In genomic region chr1:162873671-162874666, GRCh38 we compare ENCODE assay signal across 11 cellular contexts. TPM values are rescaled to one million over a fixed set of nuclear protein-coding genes. Genes with fewer than 3 reads are reported as not detected.
DNase-seq lines count a peak whose midpoint lies in the region; ATAC-seq and TF ChIP-seq lines count a peak whose summit lies in the region.
"Had no signal": no experiment of that assay in that cellular context is flagged by ENCODE, and none has a peak within 500 bp of the region (broad histone marks: within the 10 kb centered on the region; RNA-seq: fewer than 3 reads in every experiment).

No MANE protein-coding gene starts in this region.

- ATAC-seq in SK-N-SH treated with all-trans-retinoic acid at 6 μM for 48 hours = peak; percentile 17; the same call in 1 of the 3 replicates
- ATAC-seq in GM18511 (IDR thresholded peaks at IDR 0.05; ENCODE audit: unreplicated experiment) = no peak
- no peak for ATAC-seq in activated naive CD8-positive, alpha-beta T cell treated with anti-CD3 and anti-CD28 coated beads, Interleukin-2, amount 50 U/mL, for 24 hours

- H3K36me3 ChIP-seq in cardiac muscle cell (no peaks in the 10 kb centered on the region), left ventricle myocardium inferior (no peaks in the 10 kb centered on the region), thyroid gland (no peaks in the 10 kb centered on the region)

- no peaks in the 10 kb centered on the region for H3K36me3 Mint-ChIP-seq in activated naive CD8-positive, alpha-beta T cell treated with anti-CD3 and anti-CD28 coated beads, Interleukin-2, amount 50 U/mL, for 24 hours (ENCODE audit: low read depth)
- H3K36me3 Mint-ChIP-seq: activated naive CD8-positive, alpha-beta T cell treated with anti-CD3 and anti-CD28 coated beads for 36 hours had no signal

- peaks cover 33% of the 10 kb centered on the region for H3K27me3 Mint-ChIP-seq in activated naive CD8-positive, alpha-beta T cell treated with anti-CD3 and anti-CD28 coated beads, Interleukin-2, amount 50 U/mL, for 24 hours

- H3K4me3 ChIP-seq in cardiac muscle cell (no peak overlapping the region), left ventricle myocardium inferior (no peak overlapping the region), thyroid gland (replicated peaks in 1 of 3) (no peak overlapping the region)

- WGBS in thyroid gland, 2 donors = 74 to 76% methylated on average over 8 of the region's 8 CpGs

- no peaks in the 10 kb centered on the region for H3K27me3 ChIP-seq in cardiac muscle cell
- peaks cover 18% of the 10 kb centered on the region for H3K27me3 ChIP-seq in left ventricle myocardium inferior (ENCODE audit: low read depth)
- no peaks in the 10 kb centered on the region for H3K27me3 ChIP-seq in thyroid gland

- H3K27ac ChIP-seq in cardiac muscle cell = no peak overlapping the region
- no peak overlapping the region for H3K27ac ChIP-seq in left ventricle myocardium inferior (replicated peaks)
- H3K27ac ChIP-seq in thyroid gland = no peak overlapping the region

- H3K4me1 ChIP-seq in cardiac muscle cell (ENCODE audit: low read depth) (no peaks in the 10 kb centered on the region), left ventricle myocardium inferior (no peaks in the 10 kb centered on the region), thyroid gland (no peaks in the 10 kb centered on the region)

- no peak overlapping the region for H3K4me3 Mint-ChIP-seq in activated naive CD8-positive, alpha-beta T cell treated with anti-CD3 and anti-CD28 coated beads, Interleukin-2, amount 50 U/mL, for 24 hours
- H3K4me3 Mint-ChIP-seq: activated naive CD8-positive, alpha-beta T cell treated with anti-CD3 and anti-CD28 coated beads for 36 hours had no signal

- DNase-seq in cardiac muscle cell (ENCODE audit: low read depth in 1 of 2, low spot score in 1 of 2) (peak in 1 of 2 donors; percentile 79), left ventricle myocardium inferior (no peak), glomerular endothelial cell (ENCODE audit: extremely low read depth, low read depth, low spot score) (peak; percentile 70), thyroid gland (no peak), NCI-H446 treated with DMSO at 0.1 percent for 48 hours (lab: John Stamatoyannopoulos, UW) (no peak)
- DNase-seq in activated naive CD8-positive, alpha-beta T cell treated with anti-CD3 and anti-CD28 coated beads, Interleukin-2, amount 50 U/mL, for 24 hours = no peak
- DNase-seq: activated CD4-positive, CD25-positive, alpha-beta regulatory T cell; activated naive CD8-positive, alpha-beta T cell treated with anti-CD3 and anti-CD28 coated beads for 36 hours had no signal

- no peak for TF ChIP-seq POLR2A in thyroid gland (IDR thresholded peaks at IDR 0.05)

- TF ChIP-seq CTCF in cardiac muscle cell (IDR thresholded peaks at IDR 0.05; ENCODE audit: low read depth, low read length) (peak; percentile 44), left ventricle myocardium inferior (IDR thresholded peaks at IDR 0.05; ENCODE audit: borderline replicate concordance) (no peak), thyroid gland (IDR thresholded peaks at IDR 0.05) (no peak)

- H3K9me3 Mint-ChIP-seq in activated naive CD8-positive, alpha-beta T cell treated with anti-CD3 and anti-CD28 coated beads, Interleukin-2, amount 50 U/mL, for 24 hours = peaks cover 18% of the 10 kb centered on the region
- H3K9me3 Mint-ChIP-seq: activated naive CD8-positive, alpha-beta T cell treated with anti-CD3 and anti-CD28 coated beads for 36 hours had no signal

- no peaks in the 10 kb centered on the region for H3K4me1 Mint-ChIP-seq in activated naive CD8-positive, alpha-beta T cell treated with anti-CD3 and anti-CD28 coated beads, Interleukin-2, amount 50 U/mL, for 24 hours
- H3K4me1 Mint-ChIP-seq: activated naive CD8-positive, alpha-beta T cell treated with anti-CD3 and anti-CD28 coated beads for 36 hours had no signal

- intact Hi-C loops in left ventricle myocardium inferior (cut with micrococcal nuclease) (loop anchor here (10.0 kb wide), 1 partner anchor 191 kb away; the partner anchor contains the start of gene RGS4), thyroid gland (cut with DNase I) (loop anchor here (10.0 kb wide), 1 partner anchor 191 kb away; the partner anchor contains the start of gene RGS4)

- no peaks in the 10 kb centered on the region for H3K9me3 ChIP-seq in cardiac muscle cell (ENCODE audit: low read depth)
- peaks cover 18% of the 10 kb centered on the region for H3K9me3 ChIP-seq in left ventricle myocardium inferior (replicated peaks)
- no peaks in the 10 kb centered on the region for H3K9me3 ChIP-seq in thyroid gland

- no peak overlapping the region for H3K27ac Mint-ChIP-seq in activated naive CD8-positive, alpha-beta T cell treated with anti-CD3 and anti-CD28 coated beads, Interleukin-2, amount 50 U/mL, for 24 hours
- H3K27ac Mint-ChIP-seq: activated naive CD8-positive, alpha-beta T cell treated with anti-CD3 and anti-CD28 coated beads for 36 hours had no signal

TF ChIP-seq in SK-N-SH treated with all-trans-retinoic acid at 6 μM for 48 hours, 23 proteins besides CTCF, POLR2A, EP300 and RAD21:
- no peak for TF ChIP-seq ZC3H10 (CRISPR knock-in tag; IDR thresholded peaks at IDR 0.05)
- TF ChIP-seq ZNF8 (CRISPR knock-in tag; IDR thresholded peaks at IDR 0.05) = no peak
- TF ChIP-seq CSDC2 (CRISPR knock-in tag; IDR thresholded peaks at IDR 0.05) = no peak
- TF ChIP-seq ZNF565 (CRISPR knock-in tag; conservative IDR thresholded peaks at IDR 0.05; ENCODE audit: low read depth) = no peak
- TF ChIP-seq ESRRG (CRISPR knock-in tag; IDR thresholded peaks at IDR 0.05) = no peak
- no peak for TF ChIP-seq RARB (CRISPR knock-in tag; IDR thresholded peaks at IDR 0.05)
- no peak for TF ChIP-seq PPARA (CRISPR knock-in tag; IDR thresholded peaks at IDR 0.05; ENCODE audit: borderline replicate concordance)
TF ChIP-seq in SK-N-SH treated with all-trans-retinoic acid at 6 μM for 48 hours: peak in this region for 0.

RNA-seq across cellular contexts. Expression of gene CCDC190, which starts 13.0 kb away (rescaled TPM):
- not detected in 2 replicates for total RNA-seq in cardiac muscle cell
- not detected in 2 replicates for polyA plus RNA-seq in cardiac muscle cell
- 0.80 TPM for total RNA-seq in left ventricle myocardium inferior
- total RNA-seq in glomerular endothelial cell = 0.19 and 2.2 TPM in 2 replicates
- total RNA-seq in thyroid gland = under 1 TPM in 2 of 4 donors, not detected in 2; 0.40 to 0.89 TPM
- total RNA-seq: activated naive CD8-positive, alpha-beta T cell treated with anti-CD3 and anti-CD28 coated beads for 36 hours; NCI-H460 had no signal
